ENCODE assay signal across 8 cellular contexts in the genomic region with DNA sequence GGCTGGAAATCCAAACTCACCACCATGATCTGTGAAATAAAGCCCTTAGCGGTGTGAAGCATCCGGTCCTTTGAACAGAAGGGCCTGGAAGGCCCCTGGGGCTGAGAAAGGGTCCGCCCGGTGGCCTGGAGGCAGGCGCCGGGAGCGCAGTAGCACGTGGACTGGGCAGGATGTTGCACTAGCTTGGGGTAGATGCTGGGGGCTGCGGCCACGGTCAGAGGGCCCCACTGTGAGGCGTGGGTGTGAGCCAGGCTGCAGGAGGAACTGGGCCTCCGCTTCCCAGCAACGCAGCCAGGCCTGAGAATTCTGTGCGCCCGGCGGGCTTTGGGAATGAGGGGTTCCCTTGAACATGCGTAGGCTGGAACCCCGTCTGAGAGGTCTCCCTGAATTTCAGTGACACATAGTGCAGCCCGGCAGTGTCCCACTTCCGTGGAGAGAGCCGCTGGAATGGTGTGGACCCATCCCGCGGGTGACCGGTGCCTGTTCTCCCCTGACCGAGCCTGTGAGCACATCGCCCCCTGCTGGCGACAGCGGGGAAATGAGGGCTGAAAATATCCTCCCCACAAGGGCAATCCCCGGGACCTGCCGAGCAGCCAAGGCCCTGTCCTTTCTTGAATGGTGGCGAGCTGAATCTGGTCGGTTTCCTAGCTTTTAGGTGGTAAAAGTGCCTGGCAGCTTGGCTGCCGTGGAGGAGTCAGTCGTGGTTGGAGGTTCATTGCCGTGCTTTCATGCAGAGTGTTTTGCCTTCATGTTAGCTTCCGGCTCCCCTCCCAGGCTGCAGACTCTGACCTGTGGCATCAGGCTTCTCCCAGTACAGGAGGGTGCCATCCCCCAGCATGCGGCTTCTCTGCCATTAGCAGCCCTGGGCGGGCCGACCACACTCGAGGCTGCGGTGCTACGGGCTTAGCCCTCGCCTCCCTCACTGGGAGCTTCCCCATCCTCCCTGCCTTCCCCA. TPM values are rescaled to one million over a fixed set of nuclear protein-coding genes. Genes with fewer than 3 reads are reported as not detected.
DNase-seq lines count a peak whose midpoint lies in the region; ATAC-seq, FAIRE-seq and TF ChIP-seq lines count a peak whose summit lies in the region.

No MANE protein-coding gene starts in this region.

- peak; percentile 65 for TF ChIP-seq RAD21 in SK-N-SH (IDR thresholded peaks at IDR 0.05; ENCODE audit: low read length)

- peak; percentile 68 for ATAC-seq in HG03095 (IDR thresholded peaks at IDR 0.05; ENCODE audit: unreplicated experiment)
- ATAC-seq in activated naive CD8-positive, alpha-beta T cell treated with anti-CD3 and anti-CD28 coated beads, Interleukin-2, amount 10 ng/mL, durations not matched to agents 7 days and 5 days (ENCODE audit: low read depth): peak; percentile 75

- peaks cover 5 to 21% of the 10 kb centered on the region in 2 experiments for H3K36me3 ChIP-seq in SK-N-SH (replicated peaks in 1 of 2; ENCODE audit: control insufficient read depth in 1 of 2, insufficient read depth in 2 of 2, low read length in 1 of 2)
- peaks cover 12% of the 10 kb centered on the region for H3K36me3 ChIP-seq in cardiac muscle cell

- no peak for TF ChIP-seq EP300 in SK-N-SH (IDR thresholded peaks at IDR 0.05; ENCODE audit: borderline replicate concordance in 1 of 2, low read depth in 1 of 2, low read length in 1 of 2)

- H3K4me1 ChIP-seq in SK-N-SH (ENCODE audit: control insufficient read depth in 1 of 2, insufficient read depth in 2 of 2, low read depth in 1 of 2, low read length in 1 of 2) (no peaks in the 10 kb centered on the region), cardiac muscle cell (ENCODE audit: low read depth) (no peaks in the 10 kb centered on the region)

- H3K4me3 ChIP-seq in SK-N-SH (ENCODE audit: low read depth in 2 of 2, low read length in 1 of 2) (no peak overlapping the region; a peak in 1 of 4 replicates), cardiac muscle cell (no peak overlapping the region)

- H3K4me3 Mint-ChIP-seq in activated naive CD8-positive, alpha-beta T cell treated with anti-CD3 and anti-CD28 coated beads, Interleukin-2, amount 10 ng/mL, durations not matched to agents 7 days and 5 days: no peak overlapping the region

- TF ChIP-seq CTCF in SK-N-SH (IDR thresholded peaks at IDR 0.05) (peak; percentile 91), cardiac muscle cell (IDR thresholded peaks at IDR 0.05; ENCODE audit: low read depth, low read length) (peak; percentile 93)

- no peak overlapping the region for H3K27ac Mint-ChIP-seq in activated naive CD8-positive, alpha-beta T cell treated with anti-CD3 and anti-CD28 coated beads, Interleukin-2, amount 10 ng/mL, durations not matched to agents 7 days and 5 days

- H3K9me3 Mint-ChIP-seq in activated naive CD8-positive, alpha-beta T cell treated with anti-CD3 and anti-CD28 coated beads, Interleukin-2, amount 10 ng/mL, durations not matched to agents 7 days and 5 days: no peaks in the 10 kb centered on the region

- H3F3A ChIP-seq in SK-N-SH (replicated peaks; ENCODE audit: insufficient read depth): no peaks in the 10 kb centered on the region

- CTCF ChIA-PET in SK-N-SH (lab: Yijun Ruan, JAX): interaction anchor here (0.6 to 6.5 kb wide), 39 partner anchors 9 to 1245 kb away, joined by 3 to 71 read pairs (median 3); partner anchors contain the start of gene GPT2

- H3K27ac ChIP-seq in SK-N-SH (ENCODE audit: low read depth in 2 of 2, low read length in 1 of 2) (no peak overlapping the region), cardiac muscle cell (no peak overlapping the region)

- no peak overlapping the region for H3K4me2 ChIP-seq in SK-N-SH

- H3K27me3 ChIP-seq in SK-N-SH (ENCODE audit: insufficient read depth): no peaks in the 10 kb centered on the region
- H3K27me3 ChIP-seq in cardiac muscle cell: no peaks in the 10 kb centered on the region

- DNase-seq in A172 (ENCODE audit: low spot score) (peak; percentile 44), GM12891 (ENCODE audit: insufficient read length, low spot score) (peak; percentile 84), SK-N-SH (peak; percentile 92), cardiac muscle cell (ENCODE audit: low read depth in 1 of 2, low spot score in 1 of 2) (peak; percentile 66 to 67), posterior cingulate gyrus (peak; percentile 67 to 97 (median 86)), urothelium cell line (ENCODE audit: low spot score) (peak; percentile 81)
- peak; percentile 76 for DNase-seq in activated naive CD8-positive, alpha-beta T cell treated with anti-CD3 and anti-CD28 coated beads, Interleukin-2, amount 10 ng/mL, durations not matched to agents 7 days and 5 days

- H3K9me2 ChIP-seq in SK-N-SH: no peaks in the 10 kb centered on the region

- H3K36me3 Mint-ChIP-seq in activated naive CD8-positive, alpha-beta T cell treated with anti-CD3 and anti-CD28 coated beads, Interleukin-2, amount 10 ng/mL, durations not matched to agents 7 days and 5 days: no peaks in the 10 kb centered on the region

- TF ChIP-seq POLR2A in GM12891 (IDR thresholded peaks at IDR 0.05; ENCODE audit: low read depth, low read length): no peak

- H3K4me1 Mint-ChIP-seq in activated naive CD8-positive, alpha-beta T cell treated with anti-CD3 and anti-CD28 coated beads, Interleukin-2, amount 10 ng/mL, durations not matched to agents 7 days and 5 days: peaks cover 3% of the 10 kb centered on the region

- FAIRE-seq in GM12891 (lab: Jason Lieb, UNC) (peak; percentile 93), urothelium cell line (lab: Jason Lieb, UNC) (no peak)

- no peaks in the 10 kb centered on the region for H3K27me3 Mint-ChIP-seq in activated naive CD8-positive, alpha-beta T cell treated with anti-CD3 and anti-CD28 coated beads, Interleukin-2, amount 10 ng/mL, durations not matched to agents 7 days and 5 days

- 86% methylated on average over 13 of the region's 43 CpGs for WGBS in SK-N-SH (ENCODE audit: low lambda C conversion rate)

- H3K9ac ChIP-seq in SK-N-SH: no peak overlapping the region

- no peaks in the 10 kb centered on the region for H3K79me2 ChIP-seq in SK-N-SH (ENCODE audit: insufficient read depth)

- POLR2A ChIA-PET in SK-N-SH (lab: Yijun Ruan, JAX): no interaction called here
- POLR2A ChIA-PET in activated naive CD8-positive, alpha-beta T cell treated with anti-CD3 and anti-CD28 coated beads, Interleukin-2, amount 10 ng/mL, durations not matched to agents 7 days and 5 days (lab: Charles Lee): interaction anchor here (0.5 kb wide), 1 partner anchor 364 kb away, joined by 3 read pairs; no protein-coding TSS in a partner anchor

- no peaks in the 10 kb centered on the region for H4K20me1 ChIP-seq in SK-N-SH (ENCODE audit: insufficient read depth)

- H3K9me3 ChIP-seq in SK-N-SH: no peaks in the 10 kb centered on the region
- no peaks in the 10 kb centered on the region for H3K9me3 ChIP-seq in cardiac muscle cell (ENCODE audit: low read depth)

- intact Hi-C loops in posterior cingulate gyrus (cut with DNase I): loop anchor here (1.0 kb wide), 2 partner anchors 21 to 75 kb away; no protein-coding TSS in a partner anchor

- no peak overlapping the region for H2AFZ ChIP-seq in SK-N-SH (ENCODE audit: low read depth)

TF ChIP-seq in GM12891, 5 proteins besides CTCF, POLR2A, EP300 and RAD21:
- no peak for TF ChIP-seq SPI1 (IDR thresholded peaks at IDR 0.05; ENCODE audit: low read depth, low read length)
- TF ChIP-seq PAX5 (IDR thresholded peaks at IDR 0.05; ENCODE audit: insufficient read depth, low read length, severe bottlenecking): no peak
- TF ChIP-seq TAF1 (IDR thresholded peaks at IDR 0.05; ENCODE audit: low read depth, low read length): no peak
- no peak for TF ChIP-seq POU2F2 (IDR thresholded peaks at IDR 0.05; ENCODE audit: low read depth, low read length)
- no peak for TF ChIP-seq POLR2AphosphoS5 (IDR thresholded peaks at IDR 0.05; ENCODE audit: low read depth, low read length)

TF ChIP-seq in SK-N-SH, 30 proteins besides CTCF, POLR2A, EP300 and RAD21:
- TF ChIP-seq SMC3 (IDR thresholded peaks at IDR 0.05; ENCODE audit: low read depth, low read length): peak; percentile 60
- no peak for TF ChIP-seq RFX5 (IDR thresholded peaks at IDR 0.05; ENCODE audit: low read length)

RNA-seq across cellular contexts. Expression of gene DNAJA2, which starts 43.8 kb away (rescaled TPM):
- total RNA-seq in A172 (2014; rRNA removed; shearing (Covaris generic)): 125 and 139 TPM in 2 replicates
- 37.7 TPM for polyA plus RNA-seq in GM12891 (2012; ENCODE audit: low read depth, missing spikeins)
- polyA plus RNA-seq in SK-N-SH (2012; rRNA removed) (9.7 and 12.8 TPM in 2 replicates), cardiac muscle cell (72.5 and 94.0 TPM in 2 replicates)
- polyA plus RNA-seq in SK-N-SH (2012; cell fraction: cytosol; rRNA removed): 18.3 and 24.4 TPM in 2 replicates
- 6.3 and 12.2 TPM in 2 replicates for polyA plus RNA-seq in SK-N-SH (2012; cell fraction: nucleus; rRNA removed)
- 10 to 100 TPM; 60.0 to 62.3 TPM for total RNA-seq in activated naive CD8-positive, alpha-beta T cell treated with anti-CD3 and anti-CD28 coated beads, Interleukin-2, amount 10 ng/mL, durations not matched to agents 7 days and 5 days
- total RNA-seq in cardiac muscle cell: 56.7 and 66.4 TPM in 2 replicates

RNA-seq across cellular contexts. Expression of gene GPT2, which starts 45.5 kb away (rescaled TPM):
- 17.3 and 17.6 TPM in 2 replicates for total RNA-seq in A172 (2014; rRNA removed; shearing (Covaris generic))
- 1.1 TPM for polyA plus RNA-seq in GM12891 (2012; ENCODE audit: low read depth, missing spikeins)
- polyA plus RNA-seq in SK-N-SH (2012; rRNA removed): 19.9 and 21.9 TPM in 2 replicates
- polyA plus RNA-seq in SK-N-SH (2012; cell fraction: cytosol; rRNA removed): 13.2 and 17.3 TPM in 2 replicates
- 27.2 and 28.5 TPM in 2 replicates for polyA plus RNA-seq in SK-N-SH (2012; cell fraction: nucleus; rRNA removed)
- total RNA-seq in activated naive CD8-positive, alpha-beta T cell treated with anti-CD3 and anti-CD28 coated beads, Interleukin-2, amount 10 ng/mL, durations not matched to agents 7 days and 5 days: 1 to 10 TPM; 4.8 to 6.3 TPM
- 34.4 and 36.6 TPM in 2 replicates for total RNA-seq in cardiac muscle cell
- polyA plus RNA-seq in cardiac muscle cell: 28.4 and 35.4 TPM in 2 replicates
